ENCODE assay signal across 16 cellular contexts in the genomic region with DNA sequence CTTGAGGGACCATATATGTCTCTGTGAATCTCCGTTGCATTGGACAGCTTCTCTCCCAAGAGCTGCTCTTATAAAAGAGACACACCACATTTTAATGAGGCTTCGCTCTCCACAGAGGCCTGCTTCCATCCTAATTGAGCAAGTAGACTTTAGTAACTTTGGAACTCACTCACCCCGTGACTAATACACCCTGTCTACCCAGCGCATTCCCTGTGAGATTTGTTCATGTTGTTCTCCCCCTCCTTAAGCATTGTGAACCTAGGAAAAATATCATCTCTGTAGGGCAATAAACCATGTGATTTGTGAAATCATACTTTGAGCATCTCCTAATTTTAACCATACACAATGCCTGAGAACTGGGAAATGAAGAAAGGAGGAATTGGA. TPM values are rescaled to one million over a fixed set of nuclear protein-coding genes. Genes with fewer than 3 reads are reported as not detected.
DNase-seq lines count a peak whose midpoint lies in the region; ATAC-seq and TF ChIP-seq lines count a peak whose summit lies in the region.
"Had no signal": no experiment of that assay in that cellular context is flagged by ENCODE, and none has a peak within 500 bp of the region (broad histone marks: within the 10 kb centered on the region; RNA-seq: fewer than 3 reads in every experiment).

No MANE protein-coding gene starts in this region.

- no peaks in the 10 kb centered on the region for H3K36me3 ChIP-seq in smooth muscle cell (ENCODE audit: low read depth)

- 20% methylated on average over 4 of the region's 4 CpGs for WGBS in smooth muscle cell (ENCODE audit: low lambda C conversion rate)

- no peak overlapping the region for H2AFZ ChIP-seq in smooth muscle cell (ENCODE audit: low read depth)

- peak overlapping the region; percentile 82 for H3K9ac ChIP-seq in smooth muscle cell (ENCODE audit: low read depth)

- peak overlapping the region; percentile 63 for H3K4me2 ChIP-seq in smooth muscle cell

- no peaks in the 10 kb centered on the region for H3K27me3 ChIP-seq in smooth muscle cell (ENCODE audit: low read depth)

- H3F3A ChIP-seq in smooth muscle cell (ENCODE audit: low read depth), result peaks cover 7% of the 10 kb centered on the region

- peaks cover 4% of the 10 kb centered on the region for H3K4me1 ChIP-seq in smooth muscle cell (ENCODE audit: low read depth)

- no peaks in the 10 kb centered on the region for H3K9me3 ChIP-seq in smooth muscle cell (replicated peaks; ENCODE audit: low read depth)

- no peaks in the 10 kb centered on the region for H3K79me2 ChIP-seq in smooth muscle cell (ENCODE audit: low read depth)

- no peak overlapping the region for H3K4me3 ChIP-seq in fibroblast of villous mesenchyme (ENCODE audit: low read depth, low read length)
- H3K4me3 ChIP-seq in smooth muscle cell, result no peak overlapping the region

- TF ChIP-seq CTCF in fibroblast of villous mesenchyme (IDR thresholded peaks at IDR 0.05; ENCODE audit: insufficient read depth, low read depth, low read length), result no peak
- TF ChIP-seq CTCF in smooth muscle cell (IDR thresholded peaks at IDR 0.05; ENCODE audit: borderline replicate concordance, insufficient read depth, poor library complexity, severe bottlenecking), result no peak
- TF ChIP-seq CTCF in GM10266 (IDR thresholded peaks at IDR 0.05; ENCODE audit: control insufficient read depth, insufficient read depth, low read depth, missing control alignments), result no peak

- peak; percentile 92 for DNase-seq in EL
- DNase-seq in amniotic epithelial cell (ENCODE audit: low read depth), result peak; percentile 99
- peak; percentile 93 for DNase-seq in fibroblast of villous mesenchyme (ENCODE audit: low read depth)
- no peak for DNase-seq in smooth muscle cell (lab: John Stamatoyannopoulos, UW; ENCODE audit: unreplicated experiment)
- no peak for DNase-seq in GM10266 (ENCODE audit: extremely low spot score)
- DNase-seq in stimulated activated CD4-positive, alpha-beta T cell treated with anti-CD3 and anti-CD28 coated beads, Interleukin-4, amount 100 ng/mL, for 1 hour, result no peak
- DNase-seq in NCI-H146 treated with DMSO at 0.1 percent for 48 hours (lab: John Stamatoyannopoulos, UW; ENCODE audit: unreplicated experiment), result no peak
- DNase-seq: dermis blood vessel endothelial cell; GF-D8; KG1; NCI-H1930; occipital lobe; SHP77 treated with DMSO at 0.1 percent for 48 hours; stimulated activated CD4-positive, alpha-beta T cell treated with anti-CD3 and anti-CD28 coated beads, Interleukin-1b, Interleukin-23, amount 100 ng/mL, for 48 hours had no signal

- H3K27ac ChIP-seq in smooth muscle cell (ENCODE audit: low read depth), result peak overlapping the region; percentile 96
- H3K27ac ChIP-seq: C4-2B had no signal

- ATAC-seq in esophagus mucosa, result no peak

- H4K20me1 ChIP-seq in smooth muscle cell (ENCODE audit: low read depth), result no peaks in the 10 kb centered on the region

RNA-seq across cellular contexts. Expression of gene MCFD2, which starts 56.9 kb away (rescaled TPM):
- 107 and 196 TPM in 2 replicates for total RNA-seq in fibroblast of villous mesenchyme
- total RNA-seq in smooth muscle cell, result 167 and 232 TPM in 2 replicates
- 100 and 107 TPM in 2 replicates for polyA plus RNA-seq in smooth muscle cell
- 53.3 TPM for total RNA-seq in esophagus mucosa

Comparison
In these comparisons a context has a peak if more than half of its experiments do, and no peak if none do; other contexts are left out.
1. DNase-seq: peak in EL (single experiment), amniotic epithelial cell (single experiment) and fibroblast of villous mesenchyme (single experiment); none in smooth muscle cell (single experiment), GM10266 (single experiment), stimulated activated CD4-positive, alpha-beta T cell treated with anti-CD3 and anti-CD28 coated beads, Interleukin-4, amount 100 ng/mL, for 1 hour (single experiment) and NCI-H146 treated with DMSO at 0.1 percent for 48 hours (single experiment).